Comparison of ENCODE assay signal across 12 cellular contexts in genomic region chr12:47707905-47708543, GRCh38. TPM values are rescaled to one million over a fixed set of nuclear protein-coding genes. Genes with fewer than 3 reads are reported as not detected.
A peak's percentile ranks its signal among the peaks of the same experiment; 100 is the strongest.
DNase-seq lines count a peak whose midpoint lies in the region; ATAC-seq, FAIRE-seq and TF ChIP-seq lines count a peak whose summit lies in the region.
"Had no signal": no experiment of that assay in that cellular context is flagged by ENCODE, and none has a peak within 500 bp of the region (broad histone marks: within the 10 kb centered on the region; RNA-seq: fewer than 3 reads in every experiment).

No MANE protein-coding gene starts in this region.

- in situ Hi-C loops in GM12878 (cut with MboI), result no loop called here

- H3K27ac ChIP-seq in ACC112 (ENCODE audit: low read depth, low read length) (no peak overlapping the region), DND-41 (ENCODE audit: low read length) (peak overlapping the region; percentile 1; the same call in 1 of the 2 replicates), GM12878 (ENCODE audit: control insufficient read depth, insufficient read depth) (peak overlapping the region; percentile 35), gastroesophageal sphincter (no peak overlapping the region)
- H3K27ac ChIP-seq: vagina had no signal

- H3K9me3 ChIP-seq in DND-41 (ENCODE audit: insufficient read depth, low read length, severe bottlenecking), result no peaks in the 10 kb centered on the region
- no peaks in the 10 kb centered on the region for H3K9me3 ChIP-seq in GM12878 (replicated peaks; ENCODE audit: control insufficient read depth, insufficient read depth, low read length)
- H3K9me3 ChIP-seq in gastroesophageal sphincter, result no peaks in the 10 kb centered on the region
- H3K9me3 ChIP-seq: vagina had no signal

- RAD21 ChIA-PET in GM12878 (lab: Charles Lee; ENCODE audit: unreplicated experiment), result interaction anchor here (0.9 to 9.0 kb wide), 5 partner anchors 33 to 197 kb away, joined by 3 to 61 read pairs (median 4); partner anchors contain the start of gene VDR

- POLR2A ChIA-PET in GM12878 (lab: Charles Lee), result interaction anchor here (1.1 to 1.6 kb wide), 3 partner anchors 11 to 50 kb away, joined by 3 to 6 read pairs (median 4); no protein-coding TSS in a partner anchor

- TF ChIP-seq CTCF in DND-41 (IDR thresholded peaks at IDR 0.05; ENCODE audit: borderline replicate concordance, extremely low read depth, low read length, poor library complexity, severe bottlenecking), result no peak
- no peak for TF ChIP-seq CTCF in GM12878 (IDR thresholded peaks at IDR 0.05 in 2 of 3, conservative IDR thresholded peaks at IDR 0.05 in 1 of 3; ENCODE audit: control insufficient read depth in 2 of 3, extremely low read depth in 1 of 3, insufficient read depth in 1 of 3, low read depth in 3 of 3, low read length in 3 of 3)
- no peak for TF ChIP-seq CTCF in gastroesophageal sphincter (IDR thresholded peaks at IDR 0.05)

- no peaks in the 10 kb centered on the region for H3K36me3 ChIP-seq in ACC112 (ENCODE audit: insufficient read depth, low read length)
- no peaks in the 10 kb centered on the region for H3K36me3 ChIP-seq in DND-41 (ENCODE audit: insufficient read depth, low read length)
- H3K36me3 ChIP-seq in GM12878 (ENCODE audit: control insufficient read depth in 2 of 2, insufficient read depth in 2 of 2, low read length in 1 of 2), result no peaks in the 10 kb centered on the region
- H3K36me3 ChIP-seq in gastroesophageal sphincter, result no peaks in the 10 kb centered on the region
- H3K36me3 ChIP-seq: vagina had no signal

- H3K27me3 ChIP-seq in ACC112 (ENCODE audit: insufficient read depth, low read length) (no peaks in the 10 kb centered on the region), DND-41 (ENCODE audit: insufficient read depth, low read length, poor library complexity) (no peaks in the 10 kb centered on the region), GM12878 (replicated peaks in 1 of 2; ENCODE audit: control insufficient read depth in 2 of 2, insufficient read depth in 2 of 2, low read length in 1 of 2) (no peaks in the 10 kb centered on the region), gastroesophageal sphincter (no peaks in the 10 kb centered on the region)
- H3K27me3 ChIP-seq: vagina had no signal

- H4K20me1 ChIP-seq in DND-41 (ENCODE audit: insufficient read depth, low read length) (no peaks in the 10 kb centered on the region; the same call in 1 of the 2 replicates), GM12878 (ENCODE audit: control insufficient read depth, insufficient read depth) (no peaks in the 10 kb centered on the region)

- WGBS in GM12878 (ENCODE audit: insufficient coverage, insufficient replicate concordance, low lambda C conversion rate, missing lambda C conversion rate), result 0% methylated on average over 5 of the region's 5 CpGs
- 43% methylated on average over 5 of the region's 5 CpGs; no CpG with 5 or more reads in 1 of the 2 donors for WGBS in gastroesophageal sphincter (ENCODE audit: low coverage in 1 of 2), 2 donors

- no peak for TF ChIP-seq RAD21 in GM12878 (IDR thresholded peaks at IDR 0.05; ENCODE audit: insufficient read depth, low read depth, low read length)

- intact Hi-C loops in GM12878 (cut with micrococcal nuclease; ENCODE audit: unreplicated experiment), result loop anchor here (10.0 kb wide), 1 partner anchor 1443 kb away; the partner anchor contains the start of gene SLC38A1

- TF ChIP-seq EP300 in GM12878 (IDR thresholded peaks at IDR 0.05; ENCODE audit: borderline replicate concordance in 1 of 2, control insufficient read depth in 1 of 2, low read depth in 2 of 2, low read length in 2 of 2) (no peak), gastroesophageal sphincter (IDR thresholded peaks at IDR 0.05) (no peak)

- DNase-seq in DND-41, result no peak
- DNase-seq in MV-4-11 (lab: John Stamatoyannopoulos, UW), result peak; percentile 49
- no peak for DNase-seq in GM12878 (ENCODE audit: low read depth, low spot score)
- DNase-seq in HuH-7 (ENCODE audit: low spot score), result no peak
- DNase-seq in stimulated activated CD8-positive, alpha-beta memory T cell treated with anti-CD3 and anti-CD28 coated beads, Interleukin-4, amount 100 ng/mL, for 48 hours, result no peak
- DNase-seq: NCI-H1436, T-helper 9 cell had no signal

- peak overlapping the region; percentile 69; the same call in 1 of the 2 replicates for H3K4me2 ChIP-seq in DND-41 (ENCODE audit: insufficient read depth, low read length)
- H3K4me2 ChIP-seq in GM12878 (ENCODE audit: control insufficient read depth, insufficient read depth), result peak overlapping the region; percentile 81

- H2AFZ ChIP-seq in ACC112 (ENCODE audit: low read length, unreplicated experiment), result no peak overlapping the region
- no peak overlapping the region for H2AFZ ChIP-seq in DND-41 (ENCODE audit: low read depth, low read length)
- H2AFZ ChIP-seq in GM12878 (ENCODE audit: control insufficient read depth, low read depth, low read length), result peak overlapping the region; percentile 16

- H3K4me3 ChIP-seq in ACC112 (ENCODE audit: low read depth, low read length) (peak overlapping the region; percentile 97; the same call in 1 of the 2 replicates), DND-41 (ENCODE audit: low read depth in 1 of 2, low read length in 2 of 2) (no peak overlapping the region), GM12878 (no peak overlapping the region; the same call in 1 of the 2 replicates), gastroesophageal sphincter (no peak overlapping the region)
- H3K4me3 ChIP-seq: vagina had no signal

- peaks cover 10% of the 10 kb centered on the region for H3K4me1 ChIP-seq in ACC112 (ENCODE audit: control insufficient read depth, insufficient read depth, low read length, unreplicated experiment)
- peaks cover 37% of the 10 kb centered on the region for H3K4me1 ChIP-seq in DND-41 (ENCODE audit: insufficient read depth, low read length)
- peaks cover 32% of the 10 kb centered on the region for H3K4me1 ChIP-seq in GM12878 (ENCODE audit: control insufficient read depth, insufficient read depth, low read length)
- H3K4me1 ChIP-seq in gastroesophageal sphincter, result peaks cover 0 to 30% (median 0%) of the 10 kb centered on the region in 3 donors

- CTCF ChIA-PET in GM12878 (lab: Yijun Ruan, JAX), result interaction anchor here (1.1 to 9.7 kb wide), 12 partner anchors 10 to 130 kb away, joined by 3 to 102 read pairs (median 10); partner anchors contain the start of gene RAPGEF3

- SMC1A ChIA-PET in GM12878 (lab: Charles Lee; ENCODE audit: uncharacterized antibody, unreplicated experiment), result interaction anchor here (0.6 to 3.5 kb wide), 10 partner anchors 9 to 1187 kb away, joined by 3 to 16 read pairs (median 4); partner anchors contain the start of gene ENDOU

- no TSS peak for BruUV-seq in GM12878 (replicated peaks; lab: Mats Ljungman, UMichigan)

- no peak for TF ChIP-seq POLR2A in GM12878 (IDR thresholded peaks at IDR 0.05; ENCODE audit: low read depth, low read length)
- TF ChIP-seq POLR2A in gastroesophageal sphincter (IDR thresholded peaks at IDR 0.05), result no peak

- H3K9ac ChIP-seq in DND-41 (ENCODE audit: low read depth, low read length) (no peak overlapping the region), GM12878 (ENCODE audit: control insufficient read depth, insufficient read depth, low read length) (0 out of 2 replicates have a peak overlapping the region, but pooled peaks have one; percentile 4)

- no peak for ATAC-seq in DND-41 (ENCODE audit: insufficient read depth, low read depth)
- ATAC-seq in GM12878, result no peak
- ATAC-seq in gastroesophageal sphincter, result no peak
- no peak for ATAC-seq in GM21360 (IDR thresholded peaks at IDR 0.05; ENCODE audit: unreplicated experiment)

- peak; percentile 7 for FAIRE-seq in GM12878 (lab: Jason Lieb, UNC)

- H3K79me2 ChIP-seq in ACC112 (ENCODE audit: control insufficient read depth, insufficient read depth, low read length, unreplicated experiment) (peaks cover 33% of the 10 kb centered on the region), DND-41 (ENCODE audit: insufficient read depth, low read length) (peaks cover 43% of the 10 kb centered on the region), GM12878 (ENCODE audit: control insufficient read depth, insufficient read depth, low read length) (peaks cover 34% of the 10 kb centered on the region)

RNA-seq across cellular contexts. Expression of gene RPAP3, which starts 2.2 kb away (rescaled TPM):
- total RNA-seq in GM12878 (2013; cell fraction: nucleolus; rRNA removed), result 25.2 and 27.8 TPM in 2 replicates
- total RNA-seq in GM12878 (2014; rRNA removed) (17.4 and 19.1 TPM in 2 replicates), GM12878 (2014; rRNA removed; fragmentation: Illumina TruSeq; extraction: Trizol) (34.5 and 36.9 TPM in 2 replicates), GM12878 (2021) (31.2 and 32.3 TPM in 2 replicates), gastroesophageal sphincter (10 to 100 TPM; 17.0 to 20.0 (median 18.8) TPM)
- 8.1 TPM for polyA plus RNA-seq in GM12878 (2011; ENCODE audit: low read depth)
- polyA plus RNA-seq in GM12878 (2011; rRNA removed) (21.3 and 42.1 TPM in 2 replicates), GM12878 (2014; fragmentation: Illumina TruSeq; extraction: Trizol) (49.1 and 52.8 TPM in 2 replicates), GM12878 (2014; fragmentation: Nextera tagmentation; extraction: Ambion mirVana) (10 to 100 TPM; 14.1 to 24.5 TPM), GM12878 (2014; rRNA removed) (20.1 and 24.4 TPM in 2 replicates), GM12878 (2016; fragmentation: Nextera tagmentation; extraction: Ambion mirVana) (10 to 100 TPM; 49.8 to 50.6 TPM)
- 5.6 and 6.2 TPM in 2 replicates for polyA plus RNA-seq in GM12878 (2011; cell fraction: cytosol; rRNA removed)
- polyA plus RNA-seq in GM12878 (2011; cell fraction: nucleus; rRNA removed), result 6.8 and 9.0 TPM in 2 replicates
- 15.4 and 19.6 TPM in 2 replicates for polyA plus RNA-seq in GM12878 (2012)
- polyA minus RNA-seq in GM12878 (2011; rRNA and poly(A)+ RNA removed), result 8.3 and 15.1 TPM in 2 replicates
- 5.7 and 8.9 TPM in 2 replicates for polyA minus RNA-seq in GM12878 (2011; cell fraction: cytosol; rRNA and poly(A)+ RNA removed)
- polyA minus RNA-seq in GM12878 (2011; cell fraction: nucleus; rRNA and poly(A)+ RNA removed), result 7.7 and 13.3 TPM in 2 replicates

RNA-seq across cellular contexts. Expression of gene ENDOU, which starts 17.3 kb away (rescaled TPM):
- total RNA-seq in GM12878 (2013; cell fraction: nucleolus; rRNA removed), result not detected in 2 replicates
- total RNA-seq in GM12878 (2014; rRNA removed) (0.17 TPM in 1 of 2 replicates, not detected in the other), GM12878 (2014; rRNA removed; fragmentation: Illumina TruSeq; extraction: Trizol) (0.09 TPM in 1 of 2 replicates, not detected in the other), GM12878 (2021) (0.21 TPM in 1 of 2 replicates, not detected in the other), gastroesophageal sphincter (1 to 10 TPM in 2 of 4 donors, under 1 TPM in 2; 0.42 to 1.9 (median 0.75) TPM)
- polyA plus RNA-seq in GM12878 (2011; ENCODE audit: low read depth), result 0.13 TPM
- polyA plus RNA-seq in GM12878 (2011; rRNA removed) (0.03 TPM in 1 of 2 replicates, not detected in the other), GM12878 (2014; fragmentation: Illumina TruSeq; extraction: Trizol) (0.10 and 0.19 TPM in 2 replicates), GM12878 (2014; fragmentation: Nextera tagmentation; extraction: Ambion mirVana) (under 1 TPM in 1 of 2 experiments, not detected in 1; 0.15 TPM), GM12878 (2014; rRNA removed) (0.08 and 0.11 TPM in 2 replicates), GM12878 (2016; fragmentation: Nextera tagmentation; extraction: Ambion mirVana) (not detected)
- polyA plus RNA-seq in GM12878 (2011; cell fraction: cytosol; rRNA removed), result not detected in 2 replicates
- polyA plus RNA-seq in GM12878 (2011; cell fraction: nucleus; rRNA removed), result 0.09 TPM in 1 of 2 replicates, not detected in the other
- polyA plus RNA-seq in GM12878 (2012), result 0.16 TPM in 1 of 2 replicates, not detected in the other
- polyA minus RNA-seq in GM12878 (2011; rRNA and poly(A)+ RNA removed), result not detected in 2 replicates
- not detected in 2 replicates for polyA minus RNA-seq in GM12878 (2011; cell fraction: cytosol; rRNA and poly(A)+ RNA removed)
- polyA minus RNA-seq in GM12878 (2011; cell fraction: nucleus; rRNA and poly(A)+ RNA removed), result not detected in 2 replicates
- total RNA-seq: cerebellum had no signal

RNA-seq across cellular contexts. Expression of gene RAPGEF3, which starts 50.7 kb away (rescaled TPM):
- total RNA-seq in GM12878 (2013; cell fraction: nucleolus; rRNA removed), result 4.6 and 5.7 TPM in 2 replicates
- total RNA-seq in GM12878 (2014; rRNA removed), result 0.27 and 0.28 TPM in 2 replicates
- 0.09 and 0.18 TPM in 2 replicates for total RNA-seq in GM12878 (2014; rRNA removed; fragmentation: Illumina TruSeq; extraction: Trizol)
- 0.64 and 0.88 TPM in 2 replicates for total RNA-seq in GM12878 (2021)
- 0.38 TPM for polyA plus RNA-seq in GM12878 (2011; ENCODE audit: low read depth)
- polyA plus RNA-seq in GM12878 (2011; rRNA removed), result 0.30 and 0.68 TPM in 2 replicates
- polyA plus RNA-seq in GM12878 (2011; cell fraction: cytosol; rRNA removed), result 0.63 and 0.94 TPM in 2 replicates
- 3.4 and 4.8 TPM in 2 replicates for polyA plus RNA-seq in GM12878 (2011; cell fraction: nucleus; rRNA removed)
- polyA plus RNA-seq in GM12878 (2012), result 0.81 and 0.97 TPM in 2 replicates
- polyA plus RNA-seq in GM12878 (2014; fragmentation: Illumina TruSeq; extraction: Trizol), result 0.17 and 0.34 TPM in 2 replicates
- polyA plus RNA-seq in GM12878 (2014; fragmentation: Nextera tagmentation; extraction: Ambion mirVana), result under 1 TPM in 1 of 2 experiments, not detected in 1; 0.02 TPM
- 0.63 and 0.92 TPM in 2 replicates for polyA plus RNA-seq in GM12878 (2014; rRNA removed)
- under 1 TPM in 1 of 2 experiments, not detected in 1; 0.27 TPM for polyA plus RNA-seq in GM12878 (2016; fragmentation: Nextera tagmentation; extraction: Ambion mirVana)
- 0.22 and 1.5 TPM in 2 replicates for polyA minus RNA-seq in GM12878 (2011; rRNA and poly(A)+ RNA removed)
- 1.7 TPM in 1 of 2 replicates, not detected in the other for polyA minus RNA-seq in GM12878 (2011; cell fraction: cytosol; rRNA and poly(A)+ RNA removed)
- 1.3 and 3.1 TPM in 2 replicates for polyA minus RNA-seq in GM12878 (2011; cell fraction: nucleus; rRNA and poly(A)+ RNA removed)
- total RNA-seq in gastroesophageal sphincter, result 10 to 100 TPM; 19.3 to 56.8 (median 25.5) TPM

Comparison
In these comparisons a context has a peak if more than half of its experiments do, and no peak if none do; other contexts are left out.
1. H3K27ac ChIP-seq: peak in DND-41 (single experiment) and GM12878 (single experiment); none in ACC112 (single experiment) and gastroesophageal sphincter (0 of 4).